Comparison of ENCODE assay signal across 26 cellular contexts in genomic region chr22:26796785-26797184, GRCh38.
DNase-seq lines count a peak whose midpoint lies in the region; ATAC-seq and TF ChIP-seq lines count a peak whose summit lies in the region.
"Had no signal": no experiment of that assay in that cellular context is flagged by ENCODE, and none has a peak within 500 bp of the region (broad histone marks: within the 10 kb centered on the region; RNA-seq: fewer than 3 reads in every experiment).

No MANE protein-coding gene starts in this region.

- no peak for DNase-seq in IMR-90
- DNase-seq in naive thymus-derived CD4-positive, alpha-beta T cell = no peak
- no peak for DNase-seq in omental fat pad (ENCODE audit: low spot score)
- DNase-seq in glomerular visceral epithelial cell (ENCODE audit: extremely low spot score) = no peak
- DNase-seq in ureter (ENCODE audit: low spot score) = no peak
- no peak for DNase-seq in endothelial cell (ENCODE audit: low spot score)
- DNase-seq in T-helper 2 cell treated with Interferon-gamma antibody and Interleukin-4, amounts not matched to agents 5 μg/mL and 100 μg/mL, for 36 hours (ENCODE audit: low spot score) = no peak
- DNase-seq: 8988T; ACHN; C1 segment of cervical spinal cord; CD4-positive, alpha-beta memory T cell; CD4-positive, CD25-positive, alpha-beta regulatory T cell; CD8-positive, alpha-beta memory T cell; COR-L47; DMS 273 treated with DMSO at 0.1 percent for 48 hours; DMS153; DMS53; DMS79; DND-41; EL; GDM1 had no signal

- no peak overlapping the region for H3K27ac ChIP-seq in IMR-90 (ENCODE audit: insufficient read depth, low read length)
- no peak overlapping the region for H3K27ac ChIP-seq in naive thymus-derived CD4-positive, alpha-beta T cell (ENCODE audit: low read depth, low read length)
- H3K27ac ChIP-seq: BLaER1 had no signal

- in situ Hi-C loops in IMR-90 (cut with MboI; ENCODE audit: low sequenced_read_pairs) = no loop called here

- no TSS peak for BruUV-seq in IMR-90 (replicated peaks; lab: Mats Ljungman, UMichigan)

- H4K91ac ChIP-seq in IMR-90 (ENCODE audit: insufficient read depth, low read depth, low read length) = no peak overlapping the region

- peaks cover 0 to 5% (median 0%) of the 10 kb centered on the region in 11 donors for H3K9me3 Mint-ChIP-seq in naive thymus-derived CD4-positive, alpha-beta T cell
- H3K9me3 Mint-ChIP-seq in endothelial cell (ENCODE audit: unreplicated experiment) = no peaks in the 10 kb centered on the region
- H3K9me3 Mint-ChIP-seq in T-helper 2 cell treated with Interferon-gamma antibody and Interleukin-4, amounts not matched to agents 5 μg/mL and 100 μg/mL, for 36 hours = no peaks in the 10 kb centered on the region
- H3K9me3 Mint-ChIP-seq: CD4-positive, alpha-beta memory T cell; CD8-positive, alpha-beta memory T cell had no signal

- H3K27ac Mint-ChIP-seq in naive thymus-derived CD4-positive, alpha-beta T cell = no peak overlapping the region
- H3K27ac Mint-ChIP-seq in endothelial cell (ENCODE audit: unreplicated experiment) = no peak overlapping the region
- H3K27ac Mint-ChIP-seq in T-helper 2 cell treated with Interferon-gamma antibody and Interleukin-4, amounts not matched to agents 5 μg/mL and 100 μg/mL, for 36 hours = no peak overlapping the region
- H3K27ac Mint-ChIP-seq: CD14-positive monocyte; CD4-positive, alpha-beta memory T cell; CD4-positive, CD25-positive, alpha-beta regulatory T cell had no signal

- no peaks in the 10 kb centered on the region for H3K27me3 ChIP-seq in IMR-90 (ENCODE audit: control insufficient read depth, insufficient read depth, low read length)
- no peaks in the 10 kb centered on the region for H3K27me3 ChIP-seq in naive thymus-derived CD4-positive, alpha-beta T cell (ENCODE audit: control insufficient read depth in 2 of 2, insufficient read depth in 2 of 2, low read length in 2 of 2)
- H3K27me3 ChIP-seq: BE2C, BLaER1 had no signal

- no peaks in the 10 kb centered on the region; the same call in 1 of the 2 replicates for H3K9me3 ChIP-seq in IMR-90 (ENCODE audit: control insufficient read depth, insufficient read depth, low read length)
- no peaks in the 10 kb centered on the region for H3K9me3 ChIP-seq in naive thymus-derived CD4-positive, alpha-beta T cell (ENCODE audit: control insufficient read depth in 2 of 3, low read length in 3 of 3)
- H3K9me3 ChIP-seq: BE2C, BLaER1 had no signal

- peak overlapping the region; percentile 64; the same call in 1 of the 2 replicates for H3K4ac ChIP-seq in IMR-90 (ENCODE audit: low read depth, low read length)

- H3K4me1 Mint-ChIP-seq in naive thymus-derived CD4-positive, alpha-beta T cell = peaks cover 0 to 7% (median 0%) of the 10 kb centered on the region in 7 donors
- H3K4me1 Mint-ChIP-seq in endothelial cell (ENCODE audit: unreplicated experiment) = peaks cover 2% of the 10 kb centered on the region
- H3K4me1 Mint-ChIP-seq in T-helper 2 cell treated with Interferon-gamma antibody and Interleukin-4, amounts not matched to agents 5 μg/mL and 100 μg/mL, for 36 hours (ENCODE audit: low read depth) = no peaks in the 10 kb centered on the region
- H3K4me1 Mint-ChIP-seq: CD14-positive monocyte had no signal

- no peak overlapping the region for H4K8ac ChIP-seq in IMR-90 (ENCODE audit: low read depth in 2 of 2, low read length in 2 of 2)

- H3K4me2 ChIP-seq in IMR-90 (ENCODE audit: low read depth, low read length) = no peak overlapping the region
- H3K4me2 ChIP-seq: BLaER1 had no signal

- no peak overlapping the region for H3K14ac ChIP-seq in IMR-90 (replicated peaks; ENCODE audit: low read depth, low read length)

- no peak overlapping the region for H2BK15ac ChIP-seq in IMR-90 (ENCODE audit: low read depth, low read length)

- CTCF ChIA-PET in IMR-90 (lab: Yijun Ruan, JAX) = no interaction called here
- CTCF ChIA-PET in naive thymus-derived CD4-positive, alpha-beta T cell (lab: Charles Lee) = no interaction called here

- H2BK5ac ChIP-seq in IMR-90 (ENCODE audit: low read depth, low read length, poor library complexity, severe bottlenecking) = no peak overlapping the region

- H3K36me3 ChIP-seq in IMR-90 (ENCODE audit: control insufficient read depth, insufficient read depth, low read length) = no peaks in the 10 kb centered on the region
- peaks cover 0 to 14% (median 0%) of the 10 kb centered on the region in 3 experiments for H3K36me3 ChIP-seq in naive thymus-derived CD4-positive, alpha-beta T cell (ENCODE audit: control insufficient read depth in 2 of 3, insufficient read depth in 3 of 3, low read length in 3 of 3)
- H3K36me3 ChIP-seq: BE2C had no signal

- H3K79me1 ChIP-seq in IMR-90 (ENCODE audit: low read depth in 1 of 2, low read length in 2 of 2) = no peaks in the 10 kb centered on the region

- H3K27me3 Mint-ChIP-seq in naive thymus-derived CD4-positive, alpha-beta T cell = no peaks in the 10 kb centered on the region
- peaks cover 2% of the 10 kb centered on the region for H3K27me3 Mint-ChIP-seq in endothelial cell (ENCODE audit: unreplicated experiment)
- H3K27me3 Mint-ChIP-seq in T-helper 2 cell treated with Interferon-gamma antibody and Interleukin-4, amounts not matched to agents 5 μg/mL and 100 μg/mL, for 36 hours (ENCODE audit: low read depth) = no peaks in the 10 kb centered on the region
- H3K27me3 Mint-ChIP-seq: CD4-positive, alpha-beta memory T cell; CD4-positive, CD25-positive, alpha-beta regulatory T cell; CD8-positive, alpha-beta memory T cell had no signal

- intact Hi-C loops in IMR-90 (cut with micrococcal nuclease) = no loop called here
- intact Hi-C loops in naive thymus-derived CD4-positive, alpha-beta T cell (cut with micrococcal nuclease) = no loop called here

- H2AFZ ChIP-seq in IMR-90 (replicated peaks; ENCODE audit: low read length, poor library complexity) = no peak overlapping the region

- no peak overlapping the region for H3K4me3 ChIP-seq in IMR-90 (ENCODE audit: insufficient read depth, low read depth, low read length)
- no peak overlapping the region for H3K4me3 ChIP-seq in naive thymus-derived CD4-positive, alpha-beta T cell (ENCODE audit: low read length)
- H3K4me3 ChIP-seq: BLaER1, GM12878 had no signal

- POLR2A ChIA-PET in IMR-90 (lab: Charles Lee; ENCODE audit: unreplicated experiment) = no interaction called here
- POLR2A ChIA-PET in naive thymus-derived CD4-positive, alpha-beta T cell (lab: Charles Lee) = no interaction called here

- H3K36me3 Mint-ChIP-seq in naive thymus-derived CD4-positive, alpha-beta T cell = peaks cover 4 to 47% (median 33%) of the 10 kb centered on the region in 5 donors
- peaks cover 5% of the 10 kb centered on the region for H3K36me3 Mint-ChIP-seq in endothelial cell (ENCODE audit: low read depth, unreplicated experiment)
- no peaks in the 10 kb centered on the region for H3K36me3 Mint-ChIP-seq in T-helper 2 cell treated with Interferon-gamma antibody and Interleukin-4, amounts not matched to agents 5 μg/mL and 100 μg/mL, for 36 hours (ENCODE audit: low read depth)

- TF ChIP-seq RAD21 in IMR-90 (IDR thresholded peaks at IDR 0.05; ENCODE audit: low read length) = no peak

- no peak overlapping the region for H2BK120ac ChIP-seq in IMR-90 (ENCODE audit: low read depth, low read length)

- 97% methylated on average over 6 of the region's 12 CpGs; no CpG with 5 or more reads in 1 of the 2 experiments for WGBS in IMR-90 (ENCODE audit: extremely low coverage in 2 of 2, insufficient read length in 1 of 2), 2 experiments

- H4K20me1 ChIP-seq in IMR-90 (ENCODE audit: insufficient read depth, low read length) = no peaks in the 10 kb centered on the region
- H4K20me1 ChIP-seq: BLaER1 had no signal

- peaks cover 12% of the 10 kb centered on the region for H3K4me1 ChIP-seq in IMR-90 (ENCODE audit: control insufficient read depth, insufficient read depth, low read length)
- no peaks in the 10 kb centered on the region for H3K4me1 ChIP-seq in naive thymus-derived CD4-positive, alpha-beta T cell (ENCODE audit: control insufficient read depth in 2 of 2, insufficient read depth in 2 of 2, low read length in 2 of 2)

- no peak overlapping the region for H3K4me3 Mint-ChIP-seq in naive thymus-derived CD4-positive, alpha-beta T cell
- no peak overlapping the region for H3K4me3 Mint-ChIP-seq in endothelial cell (ENCODE audit: unreplicated experiment)
- H3K4me3 Mint-ChIP-seq in T-helper 2 cell treated with Interferon-gamma antibody and Interleukin-4, amounts not matched to agents 5 μg/mL and 100 μg/mL, for 36 hours = no peak overlapping the region
- H3K4me3 Mint-ChIP-seq: CD14-positive monocyte; CD4-positive, alpha-beta memory T cell; CD4-positive, CD25-positive, alpha-beta regulatory T cell; CD8-positive, alpha-beta memory T cell had no signal

- TF ChIP-seq POLR2A in IMR-90 (IDR thresholded peaks at IDR 0.05; ENCODE audit: low read depth, low read length) = no peak

- no peak overlapping the region for H2AK9ac ChIP-seq in IMR-90 (replicated peaks; ENCODE audit: low read depth, low read length, poor library complexity)

- dilution Hi-C loops in IMR-90 (cut with HindIII; ENCODE audit: low sequenced_read_pairs, unreplicated experiment) = no loop called here

- H4K5ac ChIP-seq in IMR-90 (ENCODE audit: low read depth, low read length) = no peak overlapping the region

- peaks cover 19% of the 10 kb centered on the region for H3K9me1 ChIP-seq in IMR-90 (ENCODE audit: insufficient read depth, low read length)

- H3K18ac ChIP-seq in IMR-90 (ENCODE audit: low read depth, low read length) = no peak overlapping the region

- no peak overlapping the region for H2AK5ac ChIP-seq in IMR-90 (ENCODE audit: low read depth, low read length)

- no peak overlapping the region for H3K56ac ChIP-seq in IMR-90 (ENCODE audit: extremely low read depth, insufficient read depth, low read length)

- no peak overlapping the region for H3K9ac ChIP-seq in IMR-90 (ENCODE audit: low read depth, low read length)
- H3K9ac ChIP-seq: BLaER1 had no signal

- no peak overlapping the region for H2BK20ac ChIP-seq in IMR-90 (ENCODE audit: low read depth, low read length)

- ATAC-seq in IMR-90 (ENCODE audit: low read depth) (no peak), esophagus mucosa (peak; percentile 18), omental fat pad (ENCODE audit: low FRiP score) (peak; percentile 18)
- peak; percentile 14 for ATAC-seq in naive thymus-derived CD4-positive, alpha-beta T cell
- ATAC-seq: GM12878 had no signal

- TF ChIP-seq CTCF in IMR-90 (conservative IDR thresholded peaks at IDR 0.05; ENCODE audit: low read depth, low read length) = no peak
- no peak for TF ChIP-seq CTCF in omental fat pad (IDR thresholded peaks at IDR 0.05)
- TF ChIP-seq CTCF in endothelial cell (IDR thresholded peaks at IDR 0.05; ENCODE audit: unreplicated experiment) = no peak

- H3K23ac ChIP-seq in IMR-90 (ENCODE audit: low read depth, low read length) = no peak overlapping the region

TF ChIP-seq in IMR-90, 13 proteins besides CTCF, POLR2A, EP300 and RAD21 (continues in another document):
- no peak for TF ChIP-seq MAFK (IDR thresholded peaks at IDR 0.05; ENCODE audit: low read depth, low read length)
- TF ChIP-seq, protein P1, sequence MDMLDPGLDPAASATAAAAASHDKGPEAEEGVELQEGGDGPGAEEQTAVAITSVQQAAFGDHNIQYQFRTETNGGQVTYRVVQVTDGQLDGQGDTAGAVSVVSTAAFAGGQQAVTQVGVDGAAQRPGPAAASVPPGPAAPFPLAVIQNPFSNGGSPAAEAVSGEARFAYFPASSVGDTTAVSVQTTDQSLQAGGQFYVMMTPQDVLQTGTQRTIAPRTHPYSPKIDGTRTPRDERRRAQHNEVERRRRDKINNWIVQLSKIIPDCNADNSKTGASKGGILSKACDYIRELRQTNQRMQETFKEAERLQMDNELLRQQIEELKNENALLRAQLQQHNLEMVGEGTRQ (IDR thresholded peaks at IDR 0.05; ENCODE audit: low read depth, low read length) = no peak
